ENCODE assay signal across 13 cellular contexts in genomic region chr3:35296533-35296932, GRCh38.
DNase-seq lines count a peak whose midpoint lies in the region; ATAC-seq and TF ChIP-seq lines count a peak whose summit lies in the region.
"Had no signal": no experiment of that assay in that cellular context is flagged by ENCODE, and none has a peak within 500 bp of the region (broad histone marks: within the 10 kb centered on the region; RNA-seq: fewer than 3 reads in every experiment).

No MANE protein-coding gene starts in this region.

- peaks cover 43% of the 10 kb centered on the region for H3K79me2 ChIP-seq in DND-41 (ENCODE audit: insufficient read depth, low read length)

- H4K20me1 ChIP-seq in DND-41 (ENCODE audit: insufficient read depth, low read length) = no peaks in the 10 kb centered on the region

- H3K36me3 ChIP-seq in DND-41 (ENCODE audit: insufficient read depth, low read length) = no peaks in the 10 kb centered on the region
- no peaks in the 10 kb centered on the region for H3K36me3 ChIP-seq in stomach
- H3K36me3 ChIP-seq: sigmoid colon had no signal

- H3K36me3 Mint-ChIP-seq in activated naive CD8-positive, alpha-beta T cell treated with anti-CD3 and anti-CD28 coated beads, Interleukin-2, amount 10 ng/mL, durations not matched to agents 7 days and 5 days = no peaks in the 10 kb centered on the region
- H3K36me3 Mint-ChIP-seq: naive B cell had no signal

- intact Hi-C loops in stomach (cut with DNase I; ENCODE audit: low total_unique reads) = no loop called here
- intact Hi-C loops in Right ventricle myocardium superior (cut with DNase I) = no loop called here

- TF ChIP-seq POLR2A in stomach (IDR thresholded peaks at IDR 0.05) = no peak

- peak overlapping the region; percentile 92 for H3K27ac ChIP-seq in DND-41 (ENCODE audit: low read length)
- H3K27ac ChIP-seq in stomach = no peak overlapping the region
- H3K27ac ChIP-seq in foreskin keratinocyte = no peak overlapping the region
- H3K27ac ChIP-seq: sigmoid colon had no signal

- TF ChIP-seq CTCF in DND-41 (IDR thresholded peaks at IDR 0.05; ENCODE audit: borderline replicate concordance, extremely low read depth, low read length, poor library complexity, severe bottlenecking) (no peak), stomach (IDR thresholded peaks at IDR 0.05) (no peak), foreskin keratinocyte (conservative IDR thresholded peaks at IDR 0.05) (no peak)

- H3K9me3 Mint-ChIP-seq in activated naive CD8-positive, alpha-beta T cell treated with anti-CD3 and anti-CD28 coated beads, Interleukin-2, amount 10 ng/mL, durations not matched to agents 7 days and 5 days = peaks cover 6% of the 10 kb centered on the region
- H3K9me3 Mint-ChIP-seq: naive B cell had no signal

- POLR2A ChIA-PET in activated naive CD8-positive, alpha-beta T cell treated with anti-CD3 and anti-CD28 coated beads, Interleukin-2, amount 10 ng/mL, durations not matched to agents 7 days and 5 days (lab: Charles Lee) = no interaction called here

- WGBS in stomach, 5 donors = 67 to 75% (median 70%) methylated on average over 4 of the region's 4 CpGs

- no peak for TF ChIP-seq EP300 in stomach (IDR thresholded peaks at IDR 0.05)

- H3K27me3 Mint-ChIP-seq in activated naive CD8-positive, alpha-beta T cell treated with anti-CD3 and anti-CD28 coated beads, Interleukin-2, amount 10 ng/mL, durations not matched to agents 7 days and 5 days = peaks cover 6% of the 10 kb centered on the region
- H3K27me3 Mint-ChIP-seq: naive B cell had no signal

- DNase-seq in DND-41 (peak; percentile 90), LHCN-M2 (ENCODE audit: low read depth) (peak; percentile 9), stomach (no peak), foreskin keratinocyte (no peak), retina (no peak), Right ventricle myocardium superior (no peak)
- no peak for DNase-seq in activated naive CD8-positive, alpha-beta T cell treated with anti-CD3 and anti-CD28 coated beads, Interleukin-2, amount 10 ng/mL, durations not matched to agents 7 days and 5 days
- DNase-seq: naive B cell, NCI-H1417, NCI-H446 treated with DMSO at 0.1 percent for 48 hours, sigmoid colon, substantia nigra had no signal

- peak overlapping the region; percentile 50 for H3K27ac Mint-ChIP-seq in activated naive CD8-positive, alpha-beta T cell treated with anti-CD3 and anti-CD28 coated beads, Interleukin-2, amount 10 ng/mL, durations not matched to agents 7 days and 5 days
- H3K27ac Mint-ChIP-seq: naive B cell had no signal

- H3K4me3 ChIP-seq in DND-41 (ENCODE audit: low read depth in 1 of 2, low read length in 2 of 2) (0 out of 4 replicates have a peak overlapping the region, but pooled peaks of 1 of the 2 experiments have one; percentile 14), stomach (no peak overlapping the region)
- H3K4me3 ChIP-seq: sigmoid colon had no signal

- H3K9me3 ChIP-seq in DND-41 (ENCODE audit: insufficient read depth, low read length, severe bottlenecking) (no peaks in the 10 kb centered on the region), stomach (no peaks in the 10 kb centered on the region)

- H3K4me1 Mint-ChIP-seq in activated naive CD8-positive, alpha-beta T cell treated with anti-CD3 and anti-CD28 coated beads, Interleukin-2, amount 10 ng/mL, durations not matched to agents 7 days and 5 days = peaks cover 11% of the 10 kb centered on the region
- H3K4me1 Mint-ChIP-seq: naive B cell had no signal

- H3K4me2 ChIP-seq in DND-41 (ENCODE audit: insufficient read depth, low read length) = peak overlapping the region; percentile 51

- ATAC-seq in DND-41 (ENCODE audit: insufficient read depth, low read depth) (peak; percentile 86), GM21390 (IDR thresholded peaks at IDR 0.05; ENCODE audit: unreplicated experiment) (peak; percentile 75), foreskin keratinocyte (no peak), Right ventricle myocardium superior (ENCODE audit: poor library complexity) (no peak)
- peak; percentile 80 for ATAC-seq in activated naive CD8-positive, alpha-beta T cell treated with anti-CD3 and anti-CD28 coated beads, Interleukin-2, amount 10 ng/mL, durations not matched to agents 7 days and 5 days (ENCODE audit: low read depth)

- H3K4me3 Mint-ChIP-seq in activated naive CD8-positive, alpha-beta T cell treated with anti-CD3 and anti-CD28 coated beads, Interleukin-2, amount 10 ng/mL, durations not matched to agents 7 days and 5 days = peak overlapping the region; percentile 41
- H3K4me3 Mint-ChIP-seq: naive B cell had no signal

- H2AFZ ChIP-seq in DND-41 (ENCODE audit: low read depth, low read length) = no peak overlapping the region

- H3K9ac ChIP-seq in DND-41 (ENCODE audit: low read depth, low read length) = peak overlapping the region; percentile 55

- H3K4me1 ChIP-seq in DND-41 (ENCODE audit: insufficient read depth, low read length) = peaks cover 88% of the 10 kb centered on the region
- no peaks in the 10 kb centered on the region for H3K4me1 ChIP-seq in stomach
- H3K4me1 ChIP-seq in foreskin keratinocyte = no peaks in the 10 kb centered on the region
- H3K4me1 ChIP-seq: sigmoid colon had no signal

- H3K27me3 ChIP-seq in DND-41 (ENCODE audit: insufficient read depth, low read length, poor library complexity) (no peaks in the 10 kb centered on the region), stomach (no peaks in the 10 kb centered on the region), foreskin keratinocyte (no peaks in the 10 kb centered on the region)
- H3K27me3 ChIP-seq: sigmoid colon had no signal

Comparison
In these comparisons a context has a peak if more than half of its experiments do, and no peak if none do; other contexts are left out.
1. ATAC-seq: peak in DND-41 (single experiment), GM21390 (single experiment) and activated naive CD8-positive, alpha-beta T cell treated with anti-CD3 and anti-CD28 coated beads, Interleukin-2, amount 10 ng/mL, durations not matched to agents 7 days and 5 days (single experiment); none in foreskin keratinocyte (single experiment) and Right ventricle myocardium superior (single experiment).
2. DNase-seq: peak in DND-41 (single experiment) and LHCN-M2 (single experiment); none in activated naive CD8-positive, alpha-beta T cell treated with anti-CD3 and anti-CD28 coated beads, Interleukin-2, amount 10 ng/mL, durations not matched to agents 7 days and 5 days (single experiment), stomach (single experiment), foreskin keratinocyte (0 of 2), retina (single experiment) and Right ventricle myocardium superior (single experiment).